ENCODE assay signal across 8 cellular contexts in the genomic region with DNA sequence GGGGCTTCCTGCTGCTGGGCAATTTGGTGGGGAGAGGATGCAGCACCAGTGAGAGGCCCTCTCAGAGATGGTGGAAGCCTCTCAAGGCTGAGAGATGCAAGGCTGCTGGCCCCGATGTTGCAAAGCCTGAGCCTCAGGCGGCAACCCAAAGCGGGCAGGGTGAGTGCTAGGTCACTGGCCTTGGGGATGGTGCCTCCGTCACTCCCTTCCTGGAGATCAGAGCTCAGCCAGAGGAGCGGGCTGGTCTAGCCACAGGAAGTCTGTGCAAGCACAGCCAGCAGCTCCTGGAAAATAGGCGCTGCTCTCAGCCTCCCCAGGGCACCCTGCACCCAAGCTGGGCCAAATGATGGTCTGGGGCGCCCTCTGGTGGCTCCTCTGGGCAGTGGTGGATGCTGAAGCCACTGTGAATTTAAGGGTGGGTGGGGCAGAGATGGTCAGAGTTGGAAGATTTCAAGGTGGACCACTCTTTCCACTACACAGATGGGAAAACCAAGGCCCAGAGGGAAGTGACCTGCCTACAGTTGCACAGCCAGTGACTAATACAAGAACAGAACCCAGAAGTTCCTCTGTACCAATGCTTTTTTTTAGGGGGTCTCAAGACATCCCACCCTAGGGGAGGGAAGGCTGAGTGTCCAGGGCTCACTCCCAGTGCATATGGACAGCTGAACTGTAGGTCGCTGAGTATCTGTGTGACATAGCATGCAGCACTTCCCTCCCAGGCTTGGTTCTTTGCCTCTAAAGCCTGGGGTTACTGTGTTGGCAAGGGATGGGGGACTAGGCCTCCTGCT. TPM values are rescaled to one million over a fixed set of nuclear protein-coding genes. Genes with fewer than 3 reads are reported as not detected.
DNase-seq lines count a peak whose midpoint lies in the region; ATAC-seq and TF ChIP-seq lines count a peak whose summit lies in the region.

No MANE protein-coding gene starts in this region.

- H3K4me1 ChIP-seq in HEK293 (ENCODE audit: control insufficient read depth, insufficient read depth, low read length), result no peaks in the 10 kb centered on the region

- H3K4me3 ChIP-seq in HEK293 (ENCODE audit: low read depth, low read length), result no peak overlapping the region

- H3K4me3 Mint-ChIP-seq in activated B cell treated with CpG ODN at 0.5 μM for 24 hours, result no peak overlapping the region

- no peaks in the 10 kb centered on the region for H3K9me3 Mint-ChIP-seq in activated B cell treated with CpG ODN at 0.5 μM for 24 hours

- H3K27me3 Mint-ChIP-seq in activated B cell treated with CpG ODN at 0.5 μM for 24 hours, result peaks cover 3% of the 10 kb centered on the region

- intact Hi-C loops in activated B cell treated with CpG ODN at 0.5 μM for 24 hours (cut with micrococcal nuclease), result loop anchor here (1.0 to 10.0 kb wide), 8 partner anchors 132 to 830 kb away; no protein-coding TSS in a partner anchor

- ATAC-seq in activated B cell treated with CpG ODN at 0.5 μM for 24 hours (ENCODE audit: low read depth) (peak; percentile 97), HG03342 (IDR thresholded peaks at IDR 0.05; ENCODE audit: unreplicated experiment) (no peak)

- H3K36me3 Mint-ChIP-seq in activated B cell treated with CpG ODN at 0.5 μM for 24 hours (ENCODE audit: low read depth), result no peaks in the 10 kb centered on the region

- H3K4me1 Mint-ChIP-seq in activated B cell treated with CpG ODN at 0.5 μM for 24 hours, result peaks cover 8% of the 10 kb centered on the region

- CTCF ChIA-PET in HEK293 (lab: Yijun Ruan, JAX), result interaction anchor here (0.5 to 12.4 kb wide), 44 partner anchors 9 to 925 kb away, joined by 3 to 204 read pairs (median 4); a partner anchor contains a TSS
- CTCF ChIA-PET in activated B cell treated with CpG ODN at 0.5 μM for 24 hours (lab: Charles Lee), result interaction anchor here (0.5 to 8.7 kb wide), 17 partner anchors 10 to 860 kb away, joined by 3 to 178 read pairs (median 4); a partner anchor contains a TSS

- DNase-seq in D341Med (ENCODE audit: low spot score), result peak; percentile 93
- DNase-seq in NCI-H2171 treated with DMSO at 0.1 percent for 48 hours (lab: John Stamatoyannopoulos, UW), result peak; percentile 79
- peak; percentile 79 for DNase-seq in activated B cell treated with CpG ODN at 0.5 μM for 24 hours
- peak; percentile 86 to 89 for DNase-seq in T47D (ENCODE audit: low read depth in 1 of 2, low spot score in 1 of 2)
- peak; percentile 72 for DNase-seq in iris pigment epithelial cell (ENCODE audit: low read depth)
- DNase-seq in stimulated activated CD4-positive, alpha-beta T cell treated with anti-CD3 and anti-CD28 coated beads, Interleukin-15, amount 100 ng/mL, for 48 hours (ENCODE audit: low read depth in 2 of 2), result peak; percentile 73 to 85

- POLR2A ChIA-PET in HEK293 (lab: Yijun Ruan, JAX) (interaction anchor here (0.6 to 2.8 kb wide), 2 partner anchors 99 to 130 kb away, joined by 4 to 10 read pairs; no protein-coding TSS in a partner anchor), activated B cell treated with CpG ODN at 0.5 μM for 24 hours (lab: Charles Lee) (interaction anchor here (0.7 to 1.8 kb wide), 2 partner anchors 113 to 130 kb away, joined by 8 read pairs; no protein-coding TSS in a partner anchor)

- peak; percentile 89 for TF ChIP-seq CTCF in HEK293 (tag by site-specific recombination; IDR thresholded peaks at IDR 0.05)
- TF ChIP-seq CTCF in activated B cell treated with CpG ODN at 0.5 μM for 24 hours (IDR thresholded peaks at IDR 0.05), result peak; percentile 74

- no peak overlapping the region for H3K27ac Mint-ChIP-seq in activated B cell treated with CpG ODN at 0.5 μM for 24 hours

- H3K36me3 ChIP-seq in HEK293 (ENCODE audit: control insufficient read depth in 2 of 2, insufficient read depth in 1 of 2, low read length in 2 of 2), result no peaks in the 10 kb centered on the region

- H3K9me3 ChIP-seq in HEK293 (ENCODE audit: control insufficient read depth, insufficient read depth, low read depth, low read length), result no peaks in the 10 kb centered on the region

- H3K27ac ChIP-seq in HEK293 (ENCODE audit: extremely low read depth, low read depth, low read length), result no peak overlapping the region

- in situ Hi-C loops in T47D (cut with HindIII; ENCODE audit: low pct_unique_long_range_greater_than_20kb, low sequenced_read_pairs), result no loop called here

TF ChIP-seq in HEK293, 187 proteins besides CTCF, POLR2A, EP300 and RAD21 (continues in another document):
- TF ChIP-seq ZNF76 (tag by site-specific recombination; IDR thresholded peaks at IDR 0.05; ENCODE audit: borderline replicate concordance, low read depth) (no peak), OSR2 (tag by site-specific recombination; IDR thresholded peaks at IDR 0.05) (no peak), ZSCAN30 (tag by site-specific recombination; IDR thresholded peaks at IDR 0.05) (peak; percentile 38; the same call in 1 of the 2 replicates), ZNF335 (tag by site-specific recombination; conservative IDR thresholded peaks at IDR 0.05) (no peak), ZFP41 (tag by site-specific recombination; IDR thresholded peaks at IDR 0.05; ENCODE audit: borderline replicate concordance) (no peak), ZNF324 (tag by site-specific recombination; IDR thresholded peaks at IDR 0.05) (0 out of 2 replicates have a peak, but pooled peaks have one; percentile 50), ZNF341 (tag by site-specific recombination; IDR thresholded peaks at IDR 0.05; ENCODE audit: low read depth) (peak; percentile 53), KLF10 (tag by site-specific recombination; IDR thresholded peaks at IDR 0.05) (no peak), ZNF610 (tag by site-specific recombination; IDR thresholded peaks at IDR 0.05; ENCODE audit: borderline replicate concordance) (no peak), ZNF391 (tag by site-specific recombination; IDR thresholded peaks at IDR 0.05; ENCODE audit: borderline replicate concordance, low read depth) (peak; percentile 44; the same call in 1 of the 2 replicates)
- TF ChIP-seq, protein P1, sequence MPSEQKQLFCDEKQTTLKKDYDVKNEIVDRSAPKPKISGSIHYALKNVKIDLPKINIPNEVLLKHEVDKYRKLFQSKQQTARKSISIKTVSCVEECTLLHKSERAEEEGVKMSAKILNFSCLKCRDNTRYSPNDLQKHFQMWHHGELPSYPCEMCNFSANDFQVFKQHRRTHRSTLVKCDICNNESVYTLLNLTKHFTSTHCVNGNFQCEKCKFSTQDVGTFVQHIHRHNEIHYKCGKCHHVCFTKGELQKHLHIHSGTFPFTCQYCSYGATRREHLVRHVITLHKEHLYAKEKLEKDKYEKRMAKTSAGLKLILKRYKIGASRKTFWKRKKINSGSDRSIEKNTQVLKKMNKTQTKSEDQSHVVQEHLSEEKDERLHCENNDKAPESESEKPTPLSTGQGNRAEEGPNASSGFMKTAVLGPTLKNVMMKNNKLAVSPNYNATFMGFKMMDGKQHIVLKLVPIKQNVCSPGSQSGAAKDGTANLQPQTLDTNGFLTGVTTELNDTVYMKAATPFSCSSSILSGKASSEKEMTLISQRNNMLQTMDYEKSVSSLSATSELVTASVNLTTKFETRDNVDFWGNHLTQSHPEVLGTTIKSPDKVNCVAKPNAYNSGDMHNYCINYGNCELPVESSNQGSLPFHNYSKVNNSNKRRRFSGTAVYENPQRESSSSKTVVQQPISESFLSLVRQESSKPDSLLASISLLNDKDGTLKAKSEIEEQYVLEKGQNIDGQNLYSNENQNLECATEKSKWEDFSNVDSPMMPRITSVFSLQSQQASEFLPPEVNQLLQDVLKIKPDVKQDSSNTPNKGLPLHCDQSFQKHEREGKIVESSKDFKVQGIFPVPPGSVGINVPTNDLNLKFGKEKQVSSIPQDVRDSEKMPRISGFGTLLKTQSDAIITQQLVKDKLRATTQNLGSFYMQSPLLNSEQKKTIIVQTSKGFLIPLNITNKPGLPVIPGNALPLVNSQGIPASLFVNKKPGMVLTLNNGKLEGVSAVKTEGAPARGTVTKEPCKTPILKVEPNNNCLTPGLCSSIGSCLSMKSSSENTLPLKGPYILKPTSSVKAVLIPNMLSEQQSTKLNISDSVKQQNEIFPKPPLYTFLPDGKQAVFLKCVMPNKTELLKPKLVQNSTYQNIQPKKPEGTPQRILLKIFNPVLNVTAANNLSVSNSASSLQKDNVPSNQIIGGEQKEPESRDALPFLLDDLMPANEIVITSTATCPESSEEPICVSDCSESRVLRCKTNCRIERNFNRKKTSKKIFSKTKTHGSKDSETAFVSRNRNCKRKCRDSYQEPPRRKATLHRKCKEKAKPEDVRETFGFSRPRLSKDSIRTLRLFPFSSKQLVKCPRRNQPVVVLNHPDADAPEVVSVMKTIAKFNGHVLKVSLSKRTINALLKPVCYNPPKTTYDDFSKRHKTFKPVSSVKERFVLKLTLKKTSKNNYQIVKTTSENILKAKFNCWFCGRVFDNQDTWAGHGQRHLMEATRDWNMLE (tag by site-specific recombination; conservative IDR thresholded peaks at IDR 0.05; ENCODE audit: low read depth), result no peak
- TF ChIP-seq, protein P2, sequence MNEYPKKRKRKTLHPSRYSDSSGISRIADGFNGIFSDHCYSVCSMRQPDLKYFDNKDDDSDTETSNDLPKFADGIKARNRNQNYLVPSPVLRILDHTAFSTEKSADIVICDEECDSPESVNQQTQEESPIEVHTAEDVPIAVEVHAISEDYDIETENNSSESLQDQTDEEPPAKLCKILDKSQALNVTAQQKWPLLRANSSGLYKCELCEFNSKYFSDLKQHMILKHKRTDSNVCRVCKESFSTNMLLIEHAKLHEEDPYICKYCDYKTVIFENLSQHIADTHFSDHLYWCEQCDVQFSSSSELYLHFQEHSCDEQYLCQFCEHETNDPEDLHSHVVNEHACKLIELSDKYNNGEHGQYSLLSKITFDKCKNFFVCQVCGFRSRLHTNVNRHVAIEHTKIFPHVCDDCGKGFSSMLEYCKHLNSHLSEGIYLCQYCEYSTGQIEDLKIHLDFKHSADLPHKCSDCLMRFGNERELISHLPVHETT (tag by site-specific recombination; IDR thresholded peaks at IDR 0.05), result 0 out of 2 replicates have a peak, but pooled peaks have one; percentile 15
- TF ChIP-seq, protein P3, sequence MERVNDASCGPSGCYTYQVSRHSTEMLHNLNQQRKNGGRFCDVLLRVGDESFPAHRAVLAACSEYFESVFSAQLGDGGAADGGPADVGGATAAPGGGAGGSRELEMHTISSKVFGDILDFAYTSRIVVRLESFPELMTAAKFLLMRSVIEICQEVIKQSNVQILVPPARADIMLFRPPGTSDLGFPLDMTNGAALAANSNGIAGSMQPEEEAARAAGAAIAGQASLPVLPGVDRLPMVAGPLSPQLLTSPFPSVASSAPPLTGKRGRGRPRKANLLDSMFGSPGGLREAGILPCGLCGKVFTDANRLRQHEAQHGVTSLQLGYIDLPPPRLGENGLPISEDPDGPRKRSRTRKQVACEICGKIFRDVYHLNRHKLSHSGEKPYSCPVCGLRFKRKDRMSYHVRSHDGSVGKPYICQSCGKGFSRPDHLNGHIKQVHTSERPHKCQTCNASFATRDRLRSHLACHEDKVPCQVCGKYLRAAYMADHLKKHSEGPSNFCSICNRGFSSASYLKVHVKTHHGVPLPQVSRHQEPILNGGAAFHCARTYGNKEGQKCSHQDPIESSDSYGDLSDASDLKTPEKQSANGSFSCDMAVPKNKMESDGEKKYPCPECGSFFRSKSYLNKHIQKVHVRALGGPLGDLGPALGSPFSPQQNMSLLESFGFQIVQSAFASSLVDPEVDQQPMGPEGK (tag by site-specific recombination; IDR thresholded peaks at IDR 0.05), result peak; percentile 66

RNA-seq across cellular contexts. Expression of a gene that starts 20.8 kb away (rescaled TPM):
- 0.05 TPM in 1 of 2 replicates, not detected in the other for total RNA-seq in activated B cell treated with CpG ODN at 0.5 μM for 24 hours
